ENCODE assay signal across 1 cellular context in the genomic region with DNA sequence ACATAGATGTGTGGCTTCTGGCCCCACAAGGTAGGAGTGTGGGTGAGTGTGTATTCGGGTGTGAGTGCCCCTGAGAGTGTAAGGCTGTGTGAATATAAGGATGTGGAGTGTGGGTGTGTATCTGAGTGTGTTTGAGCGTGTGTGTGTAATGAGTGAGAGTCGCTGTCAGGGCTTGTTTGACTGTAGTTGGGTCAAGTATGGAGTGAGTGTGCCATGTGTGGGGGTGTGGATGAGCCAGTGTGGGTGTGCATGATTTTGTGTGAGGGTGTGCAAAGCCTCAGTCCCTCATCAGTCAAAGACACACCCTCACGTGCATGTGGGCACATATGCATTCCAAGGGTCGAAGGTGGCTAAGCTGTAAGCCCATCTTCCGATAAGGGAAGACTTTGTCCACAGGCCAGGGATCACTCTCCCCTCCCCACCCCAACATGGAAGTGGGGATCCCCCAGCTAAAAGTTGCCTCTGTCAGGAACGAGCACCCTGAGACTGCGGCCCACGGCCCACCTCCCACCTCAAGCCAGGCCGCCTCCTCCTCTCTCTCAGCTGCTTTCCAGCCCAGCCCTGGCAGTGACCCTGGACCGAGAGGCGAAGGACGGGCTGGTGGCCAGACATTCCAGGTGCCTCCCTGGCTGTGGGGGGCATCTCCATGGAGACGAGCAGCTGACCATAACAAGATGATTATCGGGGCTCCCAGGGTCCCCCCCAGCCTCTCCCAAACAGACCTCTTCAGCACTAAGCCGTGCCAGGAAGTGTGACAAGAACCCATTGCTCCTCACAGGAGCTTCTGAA.
TF ChIP-seq lines count a peak whose summit lies in the region.

No MANE protein-coding gene starts in this region.

TF ChIP-seq in HepG2, 621 proteins besides CTCF, POLR2A, EP300 and RAD21:
- TF ChIP-seq ZNF138 (CRISPR knock-in tag; IDR thresholded peaks at IDR 0.05; ENCODE audit: low read depth) = no peak
- no peak for TF ChIP-seq ZNF558 (CRISPR knock-in tag; IDR thresholded peaks at IDR 0.05; ENCODE audit: borderline replicate concordance)
- TF ChIP-seq NFE2L1 (CRISPR knock-in tag; IDR thresholded peaks at IDR 0.05; ENCODE audit: borderline replicate concordance) = no peak
- TF ChIP-seq ZBTB42 (CRISPR knock-in tag; IDR thresholded peaks at IDR 0.05) = no peak
